1 cellular context compared by ENCODE assay signal in genomic region chr1:244801246-244801645, GRCh38.
A peak's percentile ranks its signal among the peaks of the same experiment; 100 is the strongest.
TF ChIP-seq lines count a peak whose summit lies in the region.

No MANE protein-coding gene starts in this region.

TF ChIP-seq in GM12878, 131 proteins besides CTCF, POLR2A, EP300 and RAD21 (continued from another document):
- TF ChIP-seq CEBPZ (IDR thresholded peaks at IDR 0.05; ENCODE audit: low read depth, low read length) (no peak), RUNX3 (IDR thresholded peaks at IDR 0.05; ENCODE audit: low read length) (peak; percentile 67), E2F4 (IDR thresholded peaks at IDR 0.05; ENCODE audit: low read depth, low read length) (no peak), KDM1A (IDR thresholded peaks at IDR 0.05; ENCODE audit: borderline replicate concordance) (no peak), NR2C1 (IDR thresholded peaks at IDR 0.05) (no peak), ZNF24 (IDR thresholded peaks at IDR 0.05) (no peak), BHLHE40 (IDR thresholded peaks at IDR 0.05; ENCODE audit: borderline replicate concordance in 1 of 2, low read depth in 2 of 2, low read length in 1 of 2) (0 out of 4 replicates have a peak, but pooled peaks of 1 of the 2 experiments have one; percentile 17), ATF2 (IDR thresholded peaks at IDR 0.05; ENCODE audit: low read length) (no peak), SKIL (IDR thresholded peaks at IDR 0.05; ENCODE audit: low read depth, poor library complexity, severe bottlenecking) (no peak), HCFC1 (IDR thresholded peaks at IDR 0.05; ENCODE audit: low read length) (no peak), ZNF592 (IDR thresholded peaks at IDR 0.05) (no peak), EED (IDR thresholded peaks at IDR 0.05; ENCODE audit: low read depth) (0 out of 2 replicates have a peak, but pooled peaks have one; percentile 30), YBX1 (IDR thresholded peaks at IDR 0.05) (no peak), SMAD1 (IDR thresholded peaks at IDR 0.05; ENCODE audit: low read depth, partially characterized antibody) (no peak), CHD1 (IDR thresholded peaks at IDR 0.05; ENCODE audit: low read depth, low read length) (no peak), IRF3 (IDR thresholded peaks at IDR 0.05) (0 out of 2 replicates have a peak, but pooled peaks have one; percentile 30), JUNB (IDR thresholded peaks at IDR 0.05) (peak; percentile 30; the same call in 1 of the 2 replicates), ZNF384 (IDR thresholded peaks at IDR 0.05; ENCODE audit: borderline replicate concordance, low read depth, low read length) (no peak), ELK1 (IDR thresholded peaks at IDR 0.05; ENCODE audit: low read depth, low read length) (no peak), DPF2 (IDR thresholded peaks at IDR 0.05) (no peak), WRNIP1 (IDR thresholded peaks at IDR 0.05; ENCODE audit: borderline replicate concordance, low read depth, low read length) (no peak), SMC3 (IDR thresholded peaks at IDR 0.05; ENCODE audit: borderline replicate concordance, low read length) (peak; percentile 77)
